In genomic region chr1:88727205-88727604, GRCh38 we compare ENCODE assay signal across 18 cellular contexts. TPM values are rescaled to one million over a fixed set of nuclear protein-coding genes. Genes with fewer than 3 reads are reported as not detected.
DNase-seq lines count a peak whose midpoint lies in the region; ATAC-seq and TF ChIP-seq lines count a peak whose summit lies in the region.
"Had no signal": no experiment of that assay in that cellular context is flagged by ENCODE, and none has a peak within 500 bp of the region (broad histone marks: within the 10 kb centered on the region; RNA-seq: fewer than 3 reads in every experiment).

No MANE protein-coding gene starts in this region.

- H3K27me3 Mint-ChIP-seq in activated naive CD4-positive, alpha-beta T cell treated with anti-CD3 and anti-CD28 coated beads, Interleukin-2, amount 10 ng/mL, durations not matched to agents 7 days and 5 days: no peaks in the 10 kb centered on the region
- no peaks in the 10 kb centered on the region for H3K27me3 Mint-ChIP-seq in dendritic cell treated with granulocyte-macrophage colony-stimulating factor and Interleukin-4, amounts not matched to agents 40 ng/mL and 50 ng/mL, for 4 days
- H3K27me3 Mint-ChIP-seq: CD4-positive, alpha-beta memory T cell had no signal

- no CpG with 5 or more reads among the region's 1 CpG for WGBS in trophoblast cell (ENCODE audit: extremely low coverage, insufficient coverage, insufficient read length)

- H4K8ac ChIP-seq in trophoblast cell (ENCODE audit: low read depth, low read length): no peak overlapping the region

- peaks cover 16% of the 10 kb centered on the region for H3K36me3 Mint-ChIP-seq in activated naive CD4-positive, alpha-beta T cell treated with anti-CD3 and anti-CD28 coated beads, Interleukin-2, amount 10 ng/mL, durations not matched to agents 7 days and 5 days
- peaks cover 23% of the 10 kb centered on the region for H3K36me3 Mint-ChIP-seq in dendritic cell treated with granulocyte-macrophage colony-stimulating factor and Interleukin-4, amounts not matched to agents 40 ng/mL and 50 ng/mL, for 4 days (ENCODE audit: low read depth)

- H3K4me3 Mint-ChIP-seq in activated naive CD4-positive, alpha-beta T cell treated with anti-CD3 and anti-CD28 coated beads, Interleukin-2, amount 10 ng/mL, durations not matched to agents 7 days and 5 days: no peak overlapping the region
- no peak overlapping the region for H3K4me3 Mint-ChIP-seq in dendritic cell treated with granulocyte-macrophage colony-stimulating factor and Interleukin-4, amounts not matched to agents 40 ng/mL and 50 ng/mL, for 4 days
- H3K4me3 Mint-ChIP-seq: CD4-positive, alpha-beta memory T cell had no signal

- DNase-seq in activated naive CD4-positive, alpha-beta T cell treated with anti-CD3 and anti-CD28 coated beads, Interleukin-2, amount 10 ng/mL, durations not matched to agents 7 days and 5 days: no peak
- no peak for DNase-seq in activated naive CD4-positive, alpha-beta T cell treated with Interleukin-2 at 50 U/mL for 16 hours
- DNase-seq in HL-60 (ENCODE audit: low read depth in 1 of 2, low spot score in 1 of 2) (no peak), trophoblast cell (no peak)
- DNase-seq: CD4-positive, alpha-beta memory T cell; DMS153; DMS79; GDM1; GOT3; H7; IMR-90 had no signal

- H4K12ac ChIP-seq in trophoblast cell (ENCODE audit: low read depth, low read length): no peak overlapping the region

- H3K36me3 ChIP-seq in trophoblast cell (ENCODE audit: control insufficient read depth in 1 of 2, insufficient read depth in 2 of 2, low read length in 2 of 2): no peaks in the 10 kb centered on the region

- H3K18ac ChIP-seq in trophoblast cell (ENCODE audit: low read length): no peak overlapping the region

- H3K4me1 Mint-ChIP-seq in activated naive CD4-positive, alpha-beta T cell treated with anti-CD3 and anti-CD28 coated beads, Interleukin-2, amount 10 ng/mL, durations not matched to agents 7 days and 5 days: peaks cover 7% of the 10 kb centered on the region
- H3K4me1 Mint-ChIP-seq in dendritic cell treated with granulocyte-macrophage colony-stimulating factor and Interleukin-4, amounts not matched to agents 40 ng/mL and 50 ng/mL, for 4 days (ENCODE audit: low read depth): peaks cover 33% of the 10 kb centered on the region

- no peaks in the 10 kb centered on the region for H3K9me3 Mint-ChIP-seq in activated naive CD4-positive, alpha-beta T cell treated with anti-CD3 and anti-CD28 coated beads, Interleukin-2, amount 10 ng/mL, durations not matched to agents 7 days and 5 days
- no peaks in the 10 kb centered on the region for H3K9me3 Mint-ChIP-seq in dendritic cell treated with granulocyte-macrophage colony-stimulating factor and Interleukin-4, amounts not matched to agents 40 ng/mL and 50 ng/mL, for 4 days
- H3K9me3 Mint-ChIP-seq: CD4-positive, alpha-beta memory T cell had no signal

- CTCF ChIA-PET in activated naive CD4-positive, alpha-beta T cell treated with anti-CD3 and anti-CD28 coated beads, Interleukin-2, amount 10 ng/mL, durations not matched to agents 7 days and 5 days (lab: Charles Lee): no interaction called here

- H3K4me1 ChIP-seq in trophoblast cell (ENCODE audit: control insufficient read depth in 1 of 2, insufficient read depth in 2 of 2, low read length in 2 of 2): no peaks in the 10 kb centered on the region

- H3K14ac ChIP-seq in trophoblast cell (ENCODE audit: low read length): no peak overlapping the region

- no peak overlapping the region for H2BK12ac ChIP-seq in trophoblast cell (ENCODE audit: low read length)

- peak overlapping the region; percentile 40 for H3K27ac Mint-ChIP-seq in activated naive CD4-positive, alpha-beta T cell treated with anti-CD3 and anti-CD28 coated beads, Interleukin-2, amount 10 ng/mL, durations not matched to agents 7 days and 5 days
- peak overlapping the region; percentile 43 for H3K27ac Mint-ChIP-seq in dendritic cell treated with granulocyte-macrophage colony-stimulating factor and Interleukin-4, amounts not matched to agents 40 ng/mL and 50 ng/mL, for 4 days

- H3K4ac ChIP-seq in trophoblast cell (ENCODE audit: low read depth, low read length): peak overlapping the region; percentile 75

- H2AFZ ChIP-seq in trophoblast cell (ENCODE audit: insufficient read depth, low read length, poor library complexity): no peak overlapping the region

- H2AK5ac ChIP-seq in trophoblast cell (ENCODE audit: low read length): no peak overlapping the region

- intact Hi-C loops in dendritic cell treated with granulocyte-macrophage colony-stimulating factor and Interleukin-4, amounts not matched to agents 40 ng/mL and 50 ng/mL, for 4 days (cut with micrococcal nuclease): no loop called here

- no peak overlapping the region for H2BK5ac ChIP-seq in trophoblast cell (ENCODE audit: low read depth, low read length, poor library complexity)

- no peak overlapping the region for H4K91ac ChIP-seq in trophoblast cell (ENCODE audit: low read depth, low read length)

- no peaks in the 10 kb centered on the region for H3K79me2 ChIP-seq in trophoblast cell (ENCODE audit: control insufficient read depth, insufficient read depth, low read length, poor library complexity)

- peak overlapping the region; percentile 25 for H3K27ac ChIP-seq in HL-60 (replicated peaks)
- H3K27ac ChIP-seq in trophoblast cell (ENCODE audit: low read depth, low read length): no peak overlapping the region
- H3K27ac ChIP-seq: 22Rv1, A549, C4-2B had no signal

- ATAC-seq in HG02938 (IDR thresholded peaks at IDR 0.05; ENCODE audit: unreplicated experiment) (no peak), GM18519 (IDR thresholded peaks at IDR 0.05; ENCODE audit: low FRiP score, unreplicated experiment) (no peak), HG03457 (IDR thresholded peaks at IDR 0.05; ENCODE audit: unreplicated experiment) (no peak)
- ATAC-seq: A549 had no signal

- TF ChIP-seq CTCF in HL-60 (IDR thresholded peaks at IDR 0.05; ENCODE audit: insufficient read depth, low read length): no peak

- H3K4me2 ChIP-seq in trophoblast cell (ENCODE audit: low read length): no peak overlapping the region
- H3K4me2 ChIP-seq: A549 had no signal

- H3K27me3 ChIP-seq in HL-60 (ENCODE audit: insufficient read depth, poor library complexity, severe bottlenecking) (no peaks in the 10 kb centered on the region), trophoblast cell (ENCODE audit: insufficient read depth, low read length) (no peaks in the 10 kb centered on the region)

- H3K79me1 ChIP-seq in trophoblast cell (ENCODE audit: low read length): no peaks in the 10 kb centered on the region

- H3K23ac ChIP-seq in trophoblast cell (ENCODE audit: low read length): no peak overlapping the region

- H3K4me3 ChIP-seq in HL-60 (replicated peaks; ENCODE audit: insufficient read depth, low read length): no peak overlapping the region
- H3K4me3 ChIP-seq in trophoblast cell (ENCODE audit: low read depth, low read length): no peak overlapping the region
- H3K4me3 ChIP-seq: A549 had no signal

- H3K9me3 ChIP-seq in trophoblast cell (ENCODE audit: insufficient read depth, low read depth, low read length): no peaks in the 10 kb centered on the region
- H3K9me3 ChIP-seq: A549 had no signal

- H3K9ac ChIP-seq in trophoblast cell (ENCODE audit: low read length): no peak overlapping the region

- H2BK120ac ChIP-seq in trophoblast cell (ENCODE audit: insufficient read depth, low read length, poor library complexity): no peak overlapping the region

RNA-seq across cellular contexts. Expression of gene PKN2, which starts 43.1 kb away (rescaled TPM):
- polyA plus RNA-seq in trophoblast cell (2013): 23.8 and 24.5 TPM in 2 replicates
